8 cellular contexts compared by ENCODE assay signal in the genomic region with DNA sequence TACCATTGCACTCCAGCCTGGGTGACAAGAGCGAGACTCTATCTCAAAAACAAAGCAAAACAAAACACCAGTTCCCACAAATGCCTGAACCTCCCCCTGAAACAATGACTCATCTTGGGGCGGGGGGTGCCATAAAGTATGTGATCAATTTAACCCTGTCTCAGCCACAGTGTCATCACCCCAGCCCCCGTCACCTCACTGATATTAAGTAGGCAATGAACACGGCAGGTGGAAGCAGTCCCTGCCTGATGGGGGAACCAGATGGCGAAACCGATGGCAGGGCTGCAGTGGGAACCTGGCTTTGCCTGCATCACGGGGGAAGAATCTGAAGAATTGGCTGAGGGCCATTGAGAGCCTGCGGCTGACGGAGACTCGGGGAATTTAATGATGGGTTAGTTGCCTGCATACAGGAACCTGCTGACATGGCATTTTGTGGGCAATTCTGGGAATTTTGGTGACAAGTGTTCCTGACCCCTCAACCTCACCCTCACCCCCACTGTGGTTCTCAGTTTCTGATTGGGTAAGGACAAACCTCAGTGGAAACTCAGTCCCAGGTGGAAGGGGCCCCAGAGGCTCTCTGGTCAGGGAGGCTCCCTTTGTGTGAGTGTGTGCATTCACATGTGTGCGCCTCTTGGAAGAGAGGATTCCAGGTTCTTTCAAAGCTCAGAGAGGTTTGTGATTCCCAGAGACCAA. TPM values are rescaled to one million over a fixed set of nuclear protein-coding genes. Genes with fewer than 3 reads are reported as not detected.
A peak's percentile ranks its signal among the peaks of the same experiment; 100 is the strongest.
DNase-seq lines count a peak whose midpoint lies in the region; ATAC-seq and TF ChIP-seq lines count a peak whose summit lies in the region.

No MANE protein-coding gene starts in this region.

- CTCF ChIA-PET in PC-3 (lab: Charles Lee): no interaction called here

- no peaks in the 10 kb centered on the region for H3K9me3 ChIP-seq in PC-3 (ENCODE audit: low read length)

- no peak overlapping the region for H3K9ac ChIP-seq in PC-3 (ENCODE audit: low read length)

- no peaks in the 10 kb centered on the region for H3K9me2 ChIP-seq in PC-3 (replicated peaks; ENCODE audit: low read length)

- ATAC-seq in PC-3: peak; percentile 79
- peak; percentile 25 for ATAC-seq in sciatic nerve
- no peak for ATAC-seq in GM18867 (IDR thresholded peaks at IDR 0.05; ENCODE audit: unreplicated experiment)
- ATAC-seq in GM19328 (IDR thresholded peaks at IDR 0.05; ENCODE audit: unreplicated experiment): no peak

- no peaks in the 10 kb centered on the region for H3K27me3 ChIP-seq in PC-3 (ENCODE audit: low read length)

- H3K4me2 ChIP-seq in PC-3 (ENCODE audit: low read length): peak overlapping the region; percentile 77

- no peaks in the 10 kb centered on the region for H3K79me2 ChIP-seq in PC-3 (ENCODE audit: low read length)

- intact Hi-C loops in PC-3 (cut with micrococcal nuclease) (no loop called here), sciatic nerve (cut with DNase I) (no loop called here)

- no peak for TF ChIP-seq CTCF in PC-3 (conservative IDR thresholded peaks at IDR 0.05; ENCODE audit: low read depth, low read length)

- peak; percentile 82 for DNase-seq in NCI-H82 (lab: John Stamatoyannopoulos, UW)
- no peak for DNase-seq in NCI-H82 treated with DMSO at 0.1 percent for 48 hours (lab: John Stamatoyannopoulos, UW; ENCODE audit: unreplicated experiment)
- DNase-seq in PC-3: peak; percentile 87
- peak; percentile 58 for DNase-seq in dermis blood vessel endothelial cell
- DNase-seq in sciatic nerve (ENCODE audit: low spot score): no peak
- DNase-seq in germinal center (ENCODE audit: low spot score): no peak

- POLR2A ChIA-PET in PC-3 (lab: Charles Lee; ENCODE audit: unreplicated experiment): no interaction called here

- peak overlapping the region; percentile 47; the same call in 1 of the 2 replicates for H3K4me3 ChIP-seq in PC-3 (ENCODE audit: low read length)

- no peak overlapping the region; the same call in 1 of the 2 replicates for H2AFZ ChIP-seq in PC-3 (ENCODE audit: low read length)

- H3F3A ChIP-seq in PC-3 (ENCODE audit: low read length, unreplicated experiment): no peaks in the 10 kb centered on the region

- no peaks in the 10 kb centered on the region for H3K36me3 ChIP-seq in PC-3 (ENCODE audit: low read depth, low read length)

- no TSS peak for BruUV-seq in PC-3 (replicated peaks; lab: Mats Ljungman, UMichigan)

- H3K4me1 ChIP-seq in PC-3 (ENCODE audit: insufficient read depth, low read length): peaks cover 12% of the 10 kb centered on the region; the same call in 1 of the 2 replicates

- no peak overlapping the region for H3K27ac ChIP-seq in PC-3 (ENCODE audit: low read length)

- H4K20me1 ChIP-seq in PC-3 (ENCODE audit: low read length): no peaks in the 10 kb centered on the region

RNA-seq across cellular contexts. Expression of a gene that starts 39.1 kb away (rescaled TPM):
- total RNA-seq in PC-3 (2014; rRNA removed) (1.1 and 2.2 TPM in 2 replicates), dermis blood vessel endothelial cell (not detected in 2 replicates), sciatic nerve (2.1 TPM)

Comparison
In these comparisons a context has a peak if more than half of its experiments do, and no peak if none do; other contexts are left out.
1. DNase-seq: peak in NCI-H82 (single experiment), PC-3 (single experiment) and dermis blood vessel endothelial cell (single experiment); none in NCI-H82 treated with DMSO at 0.1 percent for 48 hours (single experiment), sciatic nerve (single experiment) and germinal center (single experiment).
2. ATAC-seq: peak in PC-3 (single experiment) and sciatic nerve (single experiment); none in GM18867 (single experiment) and GM19328 (single experiment).